8 cellular contexts compared by ENCODE assay signal in genomic region chr5:172984244-172984953, GRCh38. TPM values are rescaled to one million over a fixed set of nuclear protein-coding genes. Genes with fewer than 3 reads are reported as not detected.
DNase-seq lines count a peak whose midpoint lies in the region; ATAC-seq, FAIRE-seq and TF ChIP-seq lines count a peak whose summit lies in the region.

No MANE protein-coding gene starts in this region.

- TF ChIP-seq POLR2A in H1 (IDR thresholded peaks at IDR 0.05; ENCODE audit: control extremely low read depth in 1 of 2, low read depth in 2 of 2, low read length in 2 of 2), result peak in 1 of 2 experiments; percentile 50

- TF ChIP-seq CTCF in H1 (IDR thresholded peaks at IDR 0.05; ENCODE audit: control extremely low read depth in 1 of 3, insufficient read depth in 1 of 3, low read depth in 1 of 3, low read length in 3 of 3), result peak; percentile 47 to 53 (median 52)

- no peak for TF ChIP-seq EP300 in H1 (IDR thresholded peaks at IDR 0.05; ENCODE audit: borderline replicate concordance in 1 of 2, low read depth in 2 of 2, low read length in 2 of 2)

- DNase-seq in GM19240 (ENCODE audit: insufficient read length, low spot score) (peak; percentile 59), NCI-H82 (lab: John Stamatoyannopoulos, UW) (peak; percentile 86), H1 (ENCODE audit: low read depth in 1 of 2, low spot score in 2 of 2) (peak; percentile 38 to 62), mesendoderm (peak; percentile 95)
- DNase-seq in activated CD8-positive, alpha-beta memory T cell treated with anti-CD3 and anti-CD28 coated beads for 4 hours (ENCODE audit: low read depth in 2 of 2), result peak; percentile 33 to 56
- peak; percentile 43 for DNase-seq in stimulated activated CD8-positive, alpha-beta memory T cell treated with anti-CD3 and anti-CD28 coated beads, Interleukin-15, amount 100 ng/mL, for 1 hour (ENCODE audit: low read depth)

- H3K4me1 ChIP-seq in BLaER1, result peaks cover 33% of the 10 kb centered on the region
- H3K4me1 ChIP-seq in H1 (replicated peaks in 1 of 4; ENCODE audit: control insufficient read depth in 3 of 4, insufficient read depth in 4 of 4, low read length in 3 of 4), result peaks cover 0 to 2% (median 0%) of the 10 kb centered on the region in 4 experiments; a peak in 4 of 7 replicates
- no peaks in the 10 kb centered on the region for H3K4me1 ChIP-seq in mesendoderm (ENCODE audit: control insufficient read depth, low read depth, low read length)

- POLR2A ChIA-PET in H1 (lab: Charles Lee; ENCODE audit: partially characterized antibody), result interaction anchor here (0.8 to 2.1 kb wide), 17 partner anchors 10 to 334 kb away, joined by 3 to 12 read pairs (median 4); partner anchors contain the start of genes BNIP1 and RPL26L1

- no peaks in the 10 kb centered on the region for H3K9me3 ChIP-seq in BLaER1
- H3K9me3 ChIP-seq in H1 (ENCODE audit: insufficient read depth in 2 of 2, low read depth in 1 of 2, low read length in 1 of 2), result no peaks in the 10 kb centered on the region

- H3K79me1 ChIP-seq in H1 (ENCODE audit: low read depth, low read length), result no peaks in the 10 kb centered on the region
- peaks cover 6% of the 10 kb centered on the region for H3K79me1 ChIP-seq in mesendoderm (ENCODE audit: low read length)

- FAIRE-seq in H1 (lab: Jason Lieb, UNC), result no peak

- H4K20me1 ChIP-seq in BLaER1 (peaks cover 48% of the 10 kb centered on the region), H1 (replicated peaks in 1 of 2; ENCODE audit: control insufficient read depth in 1 of 2, insufficient read depth in 2 of 2, low read length in 2 of 2) (peaks cover 2% of the 10 kb centered on the region in 2 experiments)

- H2AFZ ChIP-seq in H1 (ENCODE audit: low read length), result 0 out of 2 replicates have a peak overlapping the region, but pooled peaks have one; percentile 27

- WGBS in H1 (ENCODE audit: extremely low coverage in 1 of 2, insufficient coverage in 1 of 2, insufficient read length in 1 of 2, insufficient replicate concordance in 2 of 2, low coverage in 1 of 2, low lambda C conversion rate in 2 of 2, missing lambda C conversion rate in 1 of 2), 2 experiments, result 8% methylated on average over 15 of the region's 15 CpGs; no CpG with 5 or more reads in 1 of the 2 experiments
- WGBS in mesendoderm (ENCODE audit: extremely low coverage, insufficient coverage, low lambda C conversion rate), result no CpG with 5 or more reads among the region's 15 CpGs

- peak; percentile 56 to 69 for TF ChIP-seq RAD21 in H1 (IDR thresholded peaks at IDR 0.05 in 1 of 2, conservative IDR thresholded peaks at IDR 0.05 in 1 of 2; ENCODE audit: low read depth in 2 of 2, low read length in 2 of 2)

- H2BK15ac ChIP-seq in H1 (ENCODE audit: low read length) (no peak overlapping the region), mesendoderm (replicated peaks; ENCODE audit: low read depth) (no peak overlapping the region)

- H2BK5ac ChIP-seq in H1 (ENCODE audit: low read depth, low read length) (peak overlapping the region; percentile 91; the same call in 1 of the 2 replicates), mesendoderm (ENCODE audit: low read length) (no peak overlapping the region)

- H3K27me3 ChIP-seq in BLaER1, result no peaks in the 10 kb centered on the region
- no peaks in the 10 kb centered on the region for H3K27me3 ChIP-seq in H1 (replicated peaks in 1 of 4; ENCODE audit: control insufficient read depth in 3 of 4, extremely low read depth in 1 of 4, insufficient read depth in 3 of 4, low read length in 3 of 4)
- no peaks in the 10 kb centered on the region for H3K27me3 ChIP-seq in mesendoderm (ENCODE audit: insufficient read depth, low read length, poor library complexity)

- H2BK120ac ChIP-seq in H1 (replicated peaks; ENCODE audit: low read depth, low read length), result no peak overlapping the region
- no peak overlapping the region for H2BK120ac ChIP-seq in mesendoderm (ENCODE audit: low read depth, low read length)

- peak overlapping the region; percentile 96 for H3K9ac ChIP-seq in BLaER1
- peak overlapping the region; percentile 62 to 89 (median 84) for H3K9ac ChIP-seq in H1 (replicated peaks in 1 of 4; ENCODE audit: extremely low read depth in 1 of 4, low read depth in 3 of 4, low read length in 3 of 4)
- H3K9ac ChIP-seq in mesendoderm (ENCODE audit: low read length), result peak overlapping the region; percentile 91

- H4K8ac ChIP-seq in H1 (ENCODE audit: extremely low read depth, insufficient read depth, low read length) (peak overlapping the region; percentile 97; the same call in 1 of the 2 replicates), mesendoderm (ENCODE audit: low read depth, low read length) (no peak overlapping the region)

- peaks cover 38% of the 10 kb centered on the region for H3K36me3 ChIP-seq in BLaER1
- peaks cover 0 to 7% (median 1%) of the 10 kb centered on the region in 4 experiments; a peak in 2 of 8 replicates for H3K36me3 ChIP-seq in H1 (ENCODE audit: control insufficient read depth in 2 of 4, insufficient read depth in 4 of 4, low read length in 3 of 4)
- H3K36me3 ChIP-seq in mesendoderm (ENCODE audit: control insufficient read depth, insufficient read depth, low read length), result no peaks in the 10 kb centered on the region

- no peak overlapping the region for H3K14ac ChIP-seq in H1 (ENCODE audit: insufficient read length)

- H3K4me3 ChIP-seq in BLaER1 (peak overlapping the region; percentile 99), H1 (ENCODE audit: extremely low read depth in 1 of 4, insufficient read depth in 2 of 4, low read depth in 3 of 4, low read length in 4 of 4) (peak overlapping the region; percentile 77 to 92 (median 88)), mesendoderm (ENCODE audit: low read length) (peak overlapping the region; percentile 98)

- peak; percentile 44 for ATAC-seq in HG03442 (IDR thresholded peaks at IDR 0.05; ENCODE audit: unreplicated experiment)

- no peak overlapping the region for H4K91ac ChIP-seq in H1 (replicated peaks; ENCODE audit: insufficient read length, low read length)

- CTCF ChIA-PET in H1 (lab: Charles Lee; ENCODE audit: partially characterized antibody), result interaction anchor here (0.7 to 1.8 kb wide), 20 partner anchors 11 to 869 kb away, joined by 3 to 6 read pairs (median 3); partner anchors contain the start of gene BNIP1

- H3K4me2 ChIP-seq in BLaER1, result peak overlapping the region; percentile 80
- peak overlapping the region; percentile 57 to 72 for H3K4me2 ChIP-seq in H1 (ENCODE audit: insufficient read depth in 1 of 2, low read depth in 2 of 2, low read length in 2 of 2)
- peak overlapping the region; percentile 75 for H3K4me2 ChIP-seq in mesendoderm (ENCODE audit: low read length)

- peak overlapping the region; percentile 68; the same call in 1 of the 2 replicates for H2BK12ac ChIP-seq in H1 (ENCODE audit: low read depth, low read length)

- H3K23ac ChIP-seq in H1 (ENCODE audit: insufficient read length) (no peak overlapping the region), mesendoderm (ENCODE audit: low read length) (no peak overlapping the region)

- no peak overlapping the region for H3K56ac ChIP-seq in H1 (replicated peaks; ENCODE audit: insufficient read length, low read depth, low read length)
- peak overlapping the region; percentile 97 for H3K56ac ChIP-seq in mesendoderm (ENCODE audit: low read length)

- peak overlapping the region; percentile 94 for H3K27ac ChIP-seq in BLaER1
- H3K27ac ChIP-seq in H1 (ENCODE audit: low read depth, low read length), result peak overlapping the region; percentile 80
- peak overlapping the region; percentile 17 for H3K27ac ChIP-seq in mesendoderm (ENCODE audit: low read depth, low read length)

- H3K18ac ChIP-seq in H1 (ENCODE audit: extremely low read depth, low read length) (peak overlapping the region; percentile 80; the same call in 1 of the 2 replicates), mesendoderm (ENCODE audit: low read length) (no peak overlapping the region)

- H4K5ac ChIP-seq in H1 (ENCODE audit: insufficient read length, low read depth, low read length), result peak overlapping the region; percentile 44
- no peak overlapping the region for H4K5ac ChIP-seq in mesendoderm (ENCODE audit: low read length)

- H2BK20ac ChIP-seq in H1 (ENCODE audit: low read length), result no peak overlapping the region

- H3K4ac ChIP-seq in H1 (replicated peaks; ENCODE audit: insufficient read length, low read depth, low read length), result no peak overlapping the region
- H3K4ac ChIP-seq in mesendoderm (ENCODE audit: low read depth, low read length), result no peak overlapping the region

- peaks cover 3% of the 10 kb centered on the region; the same call in 1 of the 2 replicates for H3K23me2 ChIP-seq in H1 (ENCODE audit: low read depth, low read length)

- peak overlapping the region; percentile 3; the same call in 1 of the 2 replicates for H2AK5ac ChIP-seq in H1 (ENCODE audit: low read depth, low read length)
- no peak overlapping the region for H2AK5ac ChIP-seq in mesendoderm (ENCODE audit: low read length)

- H3K79me2 ChIP-seq in H1 (ENCODE audit: control insufficient read depth in 1 of 2, insufficient read depth in 2 of 2, low read length in 2 of 2) (peaks cover 5 to 37% of the 10 kb centered on the region in 2 experiments), mesendoderm (ENCODE audit: control insufficient read depth, insufficient read depth, low read length) (peaks cover 29% of the 10 kb centered on the region)

TF ChIP-seq in H1, 55 proteins besides CTCF, POLR2A, EP300 and RAD21 (continues in another document):
- no peak for TF ChIP-seq RFX5 (IDR thresholded peaks at IDR 0.05; ENCODE audit: borderline replicate concordance, low read depth, low read length)

RNA-seq across cellular contexts. Expression of gene ATP6V0E1, which starts 0.8 kb away (rescaled TPM):
- 108 and 109 TPM in 2 replicates for total RNA-seq in H1 (2021; fragmentation: NEBNext Ultra II Directional; extraction: Animal tissue kit (Norgen Biotek cat#: 25700))
- polyA plus RNA-seq in H1 (2011; rRNA removed), result 80.0 and 134 TPM in 2 replicates
- polyA plus RNA-seq in H1 (2011; cell fraction: cytosol; rRNA removed), result 112 TPM
- 129 TPM for polyA plus RNA-seq in H1 (2011; cell fraction: nucleus; rRNA removed)
- polyA plus RNA-seq in H1 (2012, experiment 1 of 2), result 124 to 202 TPM (median 167 TPM) in 4 replicates
- polyA plus RNA-seq in H1 (2012, experiment 2 of 2), result 67.5 TPM
- polyA plus RNA-seq in H1 (2013, experiment 1 of 2), result 140 TPM
- polyA plus RNA-seq in H1 (2013, experiment 2 of 2), result 170 TPM
- polyA minus RNA-seq in H1 (2011; rRNA and poly(A)+ RNA removed), result 89.2 and 102 TPM in 2 replicates
- 46.9 TPM for polyA minus RNA-seq in H1 (2011; cell fraction: cytosol; rRNA and poly(A)+ RNA removed)
- polyA minus RNA-seq in H1 (2011; cell fraction: nucleus; rRNA and poly(A)+ RNA removed), result 34.3 TPM
- polyA plus RNA-seq in mesendoderm (2013, experiment 1 of 2), result 158 TPM
- 151 TPM for polyA plus RNA-seq in mesendoderm (2013, experiment 2 of 2)

RNA-seq across cellular contexts. Expression of gene RPL26L1, which starts 25.2 kb away (rescaled TPM):
- total RNA-seq in H1 (2021; fragmentation: NEBNext Ultra II Directional; extraction: Animal tissue kit (Norgen Biotek cat#: 25700)), result 53.2 and 58.2 TPM in 2 replicates
- polyA plus RNA-seq in H1 (2011; rRNA removed), result 42.2 and 80.4 TPM in 2 replicates
- 104 TPM for polyA plus RNA-seq in H1 (2011; cell fraction: cytosol; rRNA removed)
- polyA plus RNA-seq in H1 (2011; cell fraction: nucleus; rRNA removed), result 38.3 TPM
- polyA plus RNA-seq in H1 (2012, experiment 1 of 2), result 79.6 to 90.2 TPM (median 84.6 TPM) in 4 replicates
- 66.3 TPM for polyA plus RNA-seq in H1 (2012, experiment 2 of 2)
- 89.7 TPM for polyA plus RNA-seq in H1 (2013, experiment 1 of 2)
- 91.2 TPM for polyA plus RNA-seq in H1 (2013, experiment 2 of 2)
- 40.4 and 44.9 TPM in 2 replicates for polyA minus RNA-seq in H1 (2011; rRNA and poly(A)+ RNA removed)
- 17.3 TPM for polyA minus RNA-seq in H1 (2011; cell fraction: cytosol; rRNA and poly(A)+ RNA removed)
- polyA minus RNA-seq in H1 (2011; cell fraction: nucleus; rRNA and poly(A)+ RNA removed), result 20.5 TPM
- 99.4 TPM for polyA plus RNA-seq in mesendoderm (2013, experiment 1 of 2)
- polyA plus RNA-seq in mesendoderm (2013, experiment 2 of 2), result 101 TPM

Comparison
In these comparisons a context has a peak if more than half of its experiments do, and no peak if none do; other contexts are left out.
1. Peak in every context shown above with its lines: DNase-seq, ATAC-seq, H3K4me3 ChIP-seq and H3K27ac ChIP-seq.
2. H3K27ac ChIP-seq: peak in every context shown above with its lines; median percentile 94 in BLaER1; 80 in H1; 17 in mesendoderm.
3. DNase-seq: peak in every context shown above with its lines; median percentile 95 in mesendoderm; 86 in NCI-H82; 59 in GM19240; 50 in H1; 44 in activated CD8-positive, alpha-beta memory T cell treated with anti-CD3 and anti-CD28 coated beads for 4 hours; 43 in stimulated activated CD8-positive, alpha-beta memory T cell treated with anti-CD3 and anti-CD28 coated beads, Interleukin-15, amount 100 ng/mL, for 1 hour.